Comparison of ENCODE assay signal across 30 cellular contexts in the genomic region with DNA sequence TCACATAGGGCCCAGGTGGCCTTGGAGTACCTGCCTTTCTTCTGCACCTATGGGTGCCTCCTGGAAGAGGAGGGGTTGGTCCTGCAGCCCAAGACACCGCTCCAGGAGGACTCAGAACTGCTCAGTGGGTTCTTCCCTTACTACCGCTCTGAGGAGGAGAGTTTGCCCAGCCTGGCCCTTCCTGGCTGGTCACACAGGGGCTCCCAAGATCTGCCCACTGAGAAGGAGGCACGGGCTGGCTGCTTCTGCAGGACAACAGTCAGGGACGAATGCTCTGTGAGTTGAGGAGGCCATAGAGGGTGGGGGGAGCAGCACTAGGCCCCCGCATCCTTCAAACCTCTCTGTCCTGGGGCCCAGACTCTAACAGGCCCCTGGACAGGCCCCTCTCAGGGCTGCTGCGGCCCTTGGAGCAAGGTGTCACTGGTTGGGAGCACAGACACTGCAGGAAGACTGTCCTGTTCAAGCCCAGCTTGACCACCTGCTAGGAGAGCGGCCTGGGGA. TPM values are rescaled to one million over a fixed set of nuclear protein-coding genes. Genes with fewer than 3 reads are reported as not detected.
A peak's percentile ranks its signal among the peaks of the same experiment; 100 is the strongest.
DNase-seq lines count a peak whose midpoint lies in the region; TF ChIP-seq lines count a peak whose summit lies in the region.
"Had no signal": no experiment of that assay in that cellular context is flagged by ENCODE, and none has a peak within 500 bp of the region (broad histone marks: within the 10 kb centered on the region; RNA-seq: fewer than 3 reads in every experiment).

No MANE protein-coding gene starts in this region.

- no peaks in the 10 kb centered on the region for H3K4me1 ChIP-seq in HEK293 (ENCODE audit: control insufficient read depth, insufficient read depth, low read length)
- H3K4me1 ChIP-seq in esophagus muscularis mucosa: no peaks in the 10 kb centered on the region
- H3K4me1 ChIP-seq in breast epithelium: no peaks in the 10 kb centered on the region

- H3K27me3 Mint-ChIP-seq in osteocyte (ENCODE audit: unreplicated experiment): peaks cover 15% of the 10 kb centered on the region
- no peaks in the 10 kb centered on the region for H3K27me3 Mint-ChIP-seq in T-helper 2 cell treated with Interferon-gamma antibody and Interleukin-4, amounts not matched to agents 5 μg/mL and 100 μg/mL, for 36 hours (ENCODE audit: low read depth)

- H3K9me3 ChIP-seq in HEK293 (ENCODE audit: control insufficient read depth, insufficient read depth, low read depth, low read length) (no peaks in the 10 kb centered on the region), esophagus muscularis mucosa (no peaks in the 10 kb centered on the region), breast epithelium (no peaks in the 10 kb centered on the region)
- H3K9me3 ChIP-seq: SJCRH30 had no signal

- TF ChIP-seq POLR2A in esophagus muscularis mucosa (IDR thresholded peaks at IDR 0.05; ENCODE audit: low read depth) (no peak), breast epithelium (IDR thresholded peaks at IDR 0.05) (no peak)

- intact Hi-C loops in esophagus muscularis mucosa (cut with DNase I): loop anchor here (10.0 kb wide), 1 partner anchor 360 kb away; no protein-coding TSS in a partner anchor
- intact Hi-C loops in breast epithelium (cut with DNase I; ENCODE audit: low total_unique reads): no loop called here

- CTCF ChIA-PET in HEK293 (lab: Yijun Ruan, JAX): interaction anchor here (0.6 to 11.4 kb wide), 3 partner anchors 259 to 362 kb away, joined by 3 to 319 read pairs (median 3); no protein-coding TSS in a partner anchor

- H3K4me1 Mint-ChIP-seq in osteocyte (ENCODE audit: unreplicated experiment): no peaks in the 10 kb centered on the region
- no peaks in the 10 kb centered on the region for H3K4me1 Mint-ChIP-seq in T-helper 2 cell treated with Interferon-gamma antibody and Interleukin-4, amounts not matched to agents 5 μg/mL and 100 μg/mL, for 36 hours (ENCODE audit: low read depth)
- H3K4me1 Mint-ChIP-seq: B cell; CD14-positive monocyte; CD8-positive, alpha-beta memory T cell had no signal

- H3K36me3 ChIP-seq in HEK293 (ENCODE audit: control insufficient read depth in 2 of 2, insufficient read depth in 1 of 2, low read length in 2 of 2) (no peaks in the 10 kb centered on the region), esophagus muscularis mucosa (no peaks in the 10 kb centered on the region), breast epithelium (no peaks in the 10 kb centered on the region)
- H3K36me3 ChIP-seq: SJCRH30 had no signal

- H3K27ac Mint-ChIP-seq in osteocyte (ENCODE audit: unreplicated experiment): no peak overlapping the region
- H3K27ac Mint-ChIP-seq in T-helper 2 cell treated with Interferon-gamma antibody and Interleukin-4, amounts not matched to agents 5 μg/mL and 100 μg/mL, for 36 hours: no peak overlapping the region
- H3K27ac Mint-ChIP-seq: B cell; CD8-positive, alpha-beta memory T cell; HFFc6 had no signal

- POLR2A ChIA-PET in HEK293 (lab: Yijun Ruan, JAX): no interaction called here

- H3K36me3 Mint-ChIP-seq in osteocyte (ENCODE audit: unreplicated experiment): no peaks in the 10 kb centered on the region
- H3K36me3 Mint-ChIP-seq in T-helper 2 cell treated with Interferon-gamma antibody and Interleukin-4, amounts not matched to agents 5 μg/mL and 100 μg/mL, for 36 hours (ENCODE audit: low read depth): no peaks in the 10 kb centered on the region
- H3K36me3 Mint-ChIP-seq: CD14-positive monocyte; CD8-positive, alpha-beta memory T cell had no signal

- TF ChIP-seq CTCF in HEK293 (tag by site-specific recombination; IDR thresholded peaks at IDR 0.05) (no peak), esophagus muscularis mucosa (IDR thresholded peaks at IDR 0.05) (no peak), osteocyte (IDR thresholded peaks at IDR 0.05) (no peak), breast epithelium (IDR thresholded peaks at IDR 0.05) (no peak)

- H3K9me3 Mint-ChIP-seq in osteocyte (ENCODE audit: unreplicated experiment): no peaks in the 10 kb centered on the region
- no peaks in the 10 kb centered on the region for H3K9me3 Mint-ChIP-seq in T-helper 2 cell treated with Interferon-gamma antibody and Interleukin-4, amounts not matched to agents 5 μg/mL and 100 μg/mL, for 36 hours
- H3K9me3 Mint-ChIP-seq: CD14-positive monocyte; CD8-positive, alpha-beta memory T cell; HFFc6 had no signal

- no peak overlapping the region for H3K4me3 Mint-ChIP-seq in osteocyte (ENCODE audit: unreplicated experiment)
- no peak overlapping the region for H3K4me3 Mint-ChIP-seq in T-helper 2 cell treated with Interferon-gamma antibody and Interleukin-4, amounts not matched to agents 5 μg/mL and 100 μg/mL, for 36 hours
- H3K4me3 Mint-ChIP-seq: B cell; CD14-positive monocyte; CD8-positive, alpha-beta memory T cell; H9; HFFc6 had no signal

- DNase-seq in esophagus muscularis mucosa (ENCODE audit: extremely low spot score) (peak; percentile 88), osteocyte (ENCODE audit: extremely low spot score, unreplicated experiment) (peak; percentile 74), middle frontal gyrus (ENCODE audit: extremely low spot score, low spot score) (no peak), cerebellum (ENCODE audit: low spot score) (no peak), breast epithelium (ENCODE audit: low spot score in 2 of 2) (no peak)
- DNase-seq in T-helper 2 cell treated with Interferon-gamma antibody and Interleukin-4, amounts not matched to agents 5 μg/mL and 100 μg/mL, for 36 hours (ENCODE audit: low spot score): no peak
- DNase-seq: CD8-positive, alpha-beta memory T cell; DMS 273 treated with DMSO at 0.1 percent for 48 hours; DMS79; EL; GF-D8; GM23248; H9; HFFc6; KBM-7; NCI-H2029; NCI-H446; NCI-H526; NCI-H82; NK-92 treated with Interleukin-12 subunit alpha and Interleukin-12 subunit beta, amount 100 ng/mL, for 24 hours; PC-9 had no signal

- WGBS in esophagus muscularis mucosa: 95% methylated on average over 4 of the region's 7 CpGs

- H3K4me3 ChIP-seq in HEK293 (ENCODE audit: low read depth, low read length): no peak overlapping the region
- H3K4me3 ChIP-seq in esophagus muscularis mucosa: no peak overlapping the region
- no peak overlapping the region for H3K4me3 ChIP-seq in breast epithelium
- H3K4me3 ChIP-seq: GM23248, PC-9, SJCRH30 had no signal

- TF ChIP-seq EP300 in esophagus muscularis mucosa (IDR thresholded peaks at IDR 0.05): no peak

- no peaks in the 10 kb centered on the region for H3K27me3 ChIP-seq in esophagus muscularis mucosa
- no peaks in the 10 kb centered on the region for H3K27me3 ChIP-seq in breast epithelium
- H3K27me3 ChIP-seq: SJCRH30 had no signal

- H3K27ac ChIP-seq in HEK293 (ENCODE audit: extremely low read depth, low read depth, low read length) (no peak overlapping the region), esophagus muscularis mucosa (replicated peaks in 1 of 4) (no peak overlapping the region), breast epithelium (no peak overlapping the region)
- H3K27ac ChIP-seq: GM23248, PC-9, SJCRH30 had no signal

TF ChIP-seq in HEK293, 187 proteins besides CTCF, POLR2A, EP300 and RAD21:
- TF ChIP-seq ZIC2 (tag by site-specific recombination; IDR thresholded peaks at IDR 0.05): 0 out of 2 replicates have a peak, but pooled peaks have one; percentile 7
- TF ChIP-seq ZNF585B (tag by site-specific recombination; IDR thresholded peaks at IDR 0.05): no peak

RNA-seq across cellular contexts. Expression of a gene that starts 9.9 kb away (rescaled TPM):
- total RNA-seq in esophagus muscularis mucosa: under 1 TPM in 2 of 4 donors, not detected in 2; 0.40 to 0.42 TPM
- total RNA-seq in osteocyte: not detected in 2 replicates
- total RNA-seq in cerebellum: 0.91 TPM
- total RNA-seq in breast epithelium: 1 to 10 TPM in 2 of 3 donors, under 1 TPM in 1; 0.33 to 6.2 (median 1.8) TPM
- total RNA-seq: A673; B cell; CD8-positive, alpha-beta memory T cell; GM23248; HFFc6; LHCN-M2; MCF 10A; PC-9; Right ventricle myocardium inferior; RPMI7951; SJCRH30 had no signal

Comparison
In these comparisons a context has a peak if more than half of its experiments do, and no peak if none do; other contexts are left out.
1. DNase-seq: peak in esophagus muscularis mucosa (single experiment) and osteocyte (single experiment); none in middle frontal gyrus (single experiment), cerebellum (single experiment), breast epithelium (0 of 2) and T-helper 2 cell treated with Interferon-gamma antibody and Interleukin-4, amounts not matched to agents 5 μg/mL and 100 μg/mL, for 36 hours (single experiment).